In genomic region chr4:74370912-74371311, GRCh38 we compare ENCODE assay signal across 9 cellular contexts. TPM values are rescaled to one million over a fixed set of nuclear protein-coding genes. Genes with fewer than 3 reads are reported as not detected.
DNase-seq lines count a peak whose midpoint lies in the region; TF ChIP-seq lines count a peak whose summit lies in the region.
"Had no signal": no experiment of that assay in that cellular context is flagged by ENCODE, and none has a peak within 500 bp of the region (broad histone marks: within the 10 kb centered on the region; RNA-seq: fewer than 3 reads in every experiment).

No MANE protein-coding gene starts in this region.

- H3K27me3 ChIP-seq in ovary = no peaks in the 10 kb centered on the region

- no peaks in the 10 kb centered on the region for H3K36me3 ChIP-seq in ovary

- intact Hi-C loops in ovary (cut with DNase I) = loop anchor here in 2 of 4 donors (10.0 kb wide), 1 partner anchor 304 kb away; no protein-coding TSS in a partner anchor

- H3K27ac ChIP-seq in ovary = no peak overlapping the region

- no peak for TF ChIP-seq EP300 in ovary (IDR thresholded peaks at IDR 0.05)

- H3K9me3 ChIP-seq in ovary = no peaks in the 10 kb centered on the region

- TF ChIP-seq POLR2A in ovary (IDR thresholded peaks at IDR 0.05) = no peak

- no peak for DNase-seq in AG09319 (ENCODE audit: extremely low read depth, low read depth)
- peak; percentile 55 for DNase-seq in HCEC 1CT
- peak; percentile 38 for DNase-seq in foreskin melanocyte
- DNase-seq in retina = peak; percentile 12
- DNase-seq in ovary = no peak

- H3K4me3 ChIP-seq in WI38 (ENCODE audit: low read depth, low read length) = no peak overlapping the region
- H3K4me3 ChIP-seq in ovary = no peak overlapping the region

- 21 to 36% (median 30%) methylated on average over 1 of the region's 1 CpG for WGBS in ovary, 3 donors

- peak; percentile 81 for TF ChIP-seq CTCF in AG09319 (IDR thresholded peaks at IDR 0.05; ENCODE audit: low read depth, low read length)
- peak; percentile 19 for TF ChIP-seq CTCF in GM12801 (IDR thresholded peaks at IDR 0.05; ENCODE audit: extremely low read depth, insufficient read length)
- peak; percentile 72 for TF ChIP-seq CTCF in LNCAP (IDR thresholded peaks at IDR 0.05)
- TF ChIP-seq CTCF in WI38 (IDR thresholded peaks at IDR 0.05; ENCODE audit: low read depth, low read length) = peak; percentile 78
- no peak for TF ChIP-seq CTCF in ovary (IDR thresholded peaks at IDR 0.05)

- H3K4me1 ChIP-seq in ovary (ENCODE audit: insufficient read depth) = no peaks in the 10 kb centered on the region

RNA-seq across cellular contexts. Expression of gene EREG, which starts 6.0 kb away (rescaled TPM):
- total RNA-seq in ovary = under 1 TPM in 5 of 7 donors, not detected in 2; 0.08 to 0.57 (median 0.15) TPM
- polyA plus RNA-seq in ovary = 1 to 10 TPM in 1 of 2 donors, under 1 TPM in 1; 0.04 to 3.9 TPM
- total RNA-seq: T-helper 2 cell treated with Interferon-gamma antibody and Interleukin-4, amounts not matched to agents 100 ng/mL and 5 ng/mL, for 36 hours had no signal

Comparison
In these comparisons a context has a peak if more than half of its experiments do, and no peak if none do; other contexts are left out.
1. DNase-seq: peak in HCEC 1CT (single experiment), foreskin melanocyte (single experiment) and retina (single experiment); none in AG09319 (single experiment) and ovary (0 of 5).
2. CTCF ChIP-seq: peak in AG09319 (single experiment), GM12801 (single experiment), LNCAP (single experiment) and WI38 (single experiment); none in ovary (0 of 3).